In genomic region chr20:43188234-43188653, GRCh38 we compare ENCODE assay signal across 9 cellular contexts. TPM values are rescaled to one million over a fixed set of nuclear protein-coding genes. Genes with fewer than 3 reads are reported as not detected.
DNase-seq lines count a peak whose midpoint lies in the region; ATAC-seq and TF ChIP-seq lines count a peak whose summit lies in the region.
"Had no signal": no experiment of that assay in that cellular context is flagged by ENCODE, and none has a peak within 500 bp of the region (broad histone marks: within the 10 kb centered on the region; RNA-seq: fewer than 3 reads in every experiment).

No MANE protein-coding gene starts in this region.

- ATAC-seq in HG03159 (IDR thresholded peaks at IDR 0.05; ENCODE audit: unreplicated experiment): no peak
- ATAC-seq in GM18870 (IDR thresholded peaks at IDR 0.05; ENCODE audit: unreplicated experiment): no peak

- no peak for TF ChIP-seq RAD21 in neural cell (conservative IDR thresholded peaks at IDR 0.05)

- no peaks in the 10 kb centered on the region for H3K9me2 ChIP-seq in neural cell (ENCODE audit: insufficient read depth, low read length)

- H3K36me3 ChIP-seq in HUES64 (ENCODE audit: insufficient read depth, low read length) (no peaks in the 10 kb centered on the region), neural cell (ENCODE audit: insufficient read depth, low read length) (no peaks in the 10 kb centered on the region)
- H3K36me3 ChIP-seq: cardiac muscle cell had no signal

- no peak for TF ChIP-seq EP300 in neural cell (conservative IDR thresholded peaks at IDR 0.05; ENCODE audit: poor library complexity, severe bottlenecking)

- DNase-seq in D341Med (ENCODE audit: low spot score): peak; percentile 46
- DNase-seq in ecto neural progenitor cell (ENCODE audit: low spot score): peak; percentile 47
- DNase-seq in activated CD8-positive, alpha-beta memory T cell treated with anti-CD3 and anti-CD28 coated beads, Interleukin-2, amount 50 U/mL, for 48 hours: no peak
- DNase-seq in activated CD8-positive, alpha-beta memory T cell treated with anti-CD3 and anti-CD28 coated beads for 24 hours: no peak

- H3K4me2 ChIP-seq in neural cell (ENCODE audit: low read length): peak overlapping the region; percentile 79

- TF ChIP-seq CTCF in neural cell (IDR thresholded peaks at IDR 0.05; ENCODE audit: poor library complexity, severe bottlenecking): no peak

- H3K9ac ChIP-seq in HUES64 (ENCODE audit: low read depth, low read length): no peak overlapping the region
- H3K9ac ChIP-seq in neural cell (ENCODE audit: low read length): peak overlapping the region; percentile 58

- H3K9me3 ChIP-seq in HUES64 (ENCODE audit: insufficient read depth, low read depth, low read length) (no peaks in the 10 kb centered on the region), neural cell (ENCODE audit: low read length) (no peaks in the 10 kb centered on the region)

- H3K27ac ChIP-seq in HUES64 (ENCODE audit: low read depth, low read length) (no peak overlapping the region), neural cell (ENCODE audit: low read length) (peak overlapping the region; percentile 7)
- H3K27ac ChIP-seq: cardiac muscle cell had no signal

- 11% methylated on average over 16 of the region's 16 CpGs for WGBS in HUES64

- H3K79me2 ChIP-seq in neural cell (replicated peaks; ENCODE audit: insufficient read depth, low read length): no peaks in the 10 kb centered on the region

- H3K27me3 ChIP-seq in HUES64 (ENCODE audit: insufficient read depth, low read length) (peaks cover 55% of the 10 kb centered on the region), neural cell (ENCODE audit: insufficient read depth, low read depth, low read length) (peaks cover 36% of the 10 kb centered on the region)

- peaks cover 8% of the 10 kb centered on the region; the same call in 1 of the 2 replicates for H3K4me1 ChIP-seq in HUES64 (ENCODE audit: insufficient read depth, low read length)

- peak overlapping the region; percentile 41 for H3K4me3 ChIP-seq in HUES64 (ENCODE audit: low read length)
- peak overlapping the region; percentile 85 for H3K4me3 ChIP-seq in neural cell (ENCODE audit: low read length)

- H4K20me1 ChIP-seq in neural cell (ENCODE audit: insufficient read depth): no peaks in the 10 kb centered on the region

- H3F3A ChIP-seq in neural cell (ENCODE audit: insufficient read depth, low read length, poor library complexity, severe bottlenecking): peaks cover 3% of the 10 kb centered on the region

- no peak overlapping the region for H2AFZ ChIP-seq in neural cell (ENCODE audit: low read depth, low read length)

TF ChIP-seq in neural cell, 6 proteins besides CTCF, POLR2A, EP300 and RAD21:
- TF ChIP-seq POLR2AphosphoS5 (IDR thresholded peaks at IDR 0.05) (peak; percentile 14), TAF1 (IDR thresholded peaks at IDR 0.05; ENCODE audit: low read depth) (no peak)
TF ChIP-seq in neural cell: peak in this region for 1.

RNA-seq across cellular contexts. Expression of gene PTPRT, which starts 1.5 kb away (rescaled TPM):
- 0.50 TPM for polyA plus RNA-seq in HUES64 (2013, experiment 1 of 2)
- 0.38 TPM for polyA plus RNA-seq in HUES64 (2013, experiment 2 of 2)
- polyA plus RNA-seq in neural cell: 9.2 and 9.9 TPM in 2 replicates
- 31.4 and 35.0 TPM in 2 replicates for polyA minus RNA-seq in neural cell

Comparison
In these comparisons a context has a peak if more than half of its experiments do, and no peak if none do; other contexts are left out.
1. DNase-seq: peak in D341Med (single experiment) and ecto neural progenitor cell (single experiment); none in activated CD8-positive, alpha-beta memory T cell treated with anti-CD3 and anti-CD28 coated beads, Interleukin-2, amount 50 U/mL, for 48 hours (single experiment) and activated CD8-positive, alpha-beta memory T cell treated with anti-CD3 and anti-CD28 coated beads for 24 hours (single experiment).